Comparison of ENCODE assay signal across 8 cellular contexts in genomic region chr15:31352911-31353811, GRCh38. TPM values are rescaled to one million over a fixed set of nuclear protein-coding genes. Genes with fewer than 3 reads are reported as not detected.
A peak's percentile ranks its signal among the peaks of the same experiment; 100 is the strongest.
DNase-seq lines count a peak whose midpoint lies in the region; ATAC-seq and TF ChIP-seq lines count a peak whose summit lies in the region.

No MANE protein-coding gene starts in this region.

- peak overlapping the region; percentile 81 for H3K4me2 ChIP-seq in DOHH2 (ENCODE audit: low read length)

- peak; percentile 82 for TF ChIP-seq EP300 in stomach (IDR thresholded peaks at IDR 0.05)

- TF ChIP-seq CTCF in DOHH2 (IDR thresholded peaks at IDR 0.05; ENCODE audit: low read depth, low read length, poor library complexity, severe bottlenecking): peak; percentile 24
- TF ChIP-seq CTCF in cardiac fibroblast (IDR thresholded peaks at IDR 0.05; ENCODE audit: low read depth, low read length): no peak
- TF ChIP-seq CTCF in left lung (IDR thresholded peaks at IDR 0.05): no peak
- TF ChIP-seq CTCF in stomach (IDR thresholded peaks at IDR 0.05): no peak

- no peaks in the 10 kb centered on the region for H3K9me3 ChIP-seq in DOHH2 (ENCODE audit: control insufficient read depth, insufficient read depth, low read length)
- H3K9me3 ChIP-seq in SJSA1 (replicated peaks): no peaks in the 10 kb centered on the region
- no peaks in the 10 kb centered on the region for H3K9me3 ChIP-seq in left lung
- H3K9me3 ChIP-seq in stomach: no peaks in the 10 kb centered on the region

- H3K27ac ChIP-seq in DOHH2 (ENCODE audit: low read depth, low read length) (peak overlapping the region; percentile 91), SJSA1 (peak overlapping the region; percentile 81), left lung (peak overlapping the region; percentile 90 to 94), stomach (peak overlapping the region; percentile 84 to 94 (median 87))

- 0 out of 2 replicates have a peak, but pooled peaks cover 5% of the 10 kb centered on the region for H4K20me1 ChIP-seq in DOHH2 (ENCODE audit: control insufficient read depth, insufficient read depth, low read depth, low read length)

- peak; percentile 63 for ATAC-seq in GM19455 (IDR thresholded peaks at IDR 0.05; ENCODE audit: unreplicated experiment)
- peak; percentile 41 for ATAC-seq in HG03469 (IDR thresholded peaks at IDR 0.05; ENCODE audit: unreplicated experiment)
- peak; percentile 70 for ATAC-seq in left lung

- H3K9me2 ChIP-seq in DOHH2 (replicated peaks; ENCODE audit: control insufficient read depth, low read length): no peaks in the 10 kb centered on the region

- H3K36me3 ChIP-seq in DOHH2 (ENCODE audit: control insufficient read depth, low read length): peaks cover 47% of the 10 kb centered on the region
- peaks cover 26% of the 10 kb centered on the region for H3K36me3 ChIP-seq in SJSA1
- H3K36me3 ChIP-seq in left lung: peaks cover 0 to 16% of the 10 kb centered on the region in 2 donors
- H3K36me3 ChIP-seq in stomach: peaks cover 0 to 24% (median 14%) of the 10 kb centered on the region in 4 donors

- H3K79me2 ChIP-seq in DOHH2 (ENCODE audit: control insufficient read depth, low read length): peaks cover 100% of the 10 kb centered on the region

- no peak for TF ChIP-seq POLR2A in stomach (IDR thresholded peaks at IDR 0.05)

- H3F3A ChIP-seq in DOHH2 (ENCODE audit: control insufficient read depth, insufficient read depth): peaks cover 19% of the 10 kb centered on the region

- H3K4me1 ChIP-seq in DOHH2 (ENCODE audit: control insufficient read depth, low read length) (peaks cover 100% of the 10 kb centered on the region), SJSA1 (replicated peaks) (peaks cover 74% of the 10 kb centered on the region), left lung (peaks cover 62 to 99% of the 10 kb centered on the region in 2 donors), stomach (peaks cover 74 to 100% (median 92%) of the 10 kb centered on the region in 4 donors)

- H3K27me3 ChIP-seq in DOHH2 (ENCODE audit: control insufficient read depth, low read length) (no peaks in the 10 kb centered on the region), SJSA1 (replicated peaks) (no peaks in the 10 kb centered on the region), left lung (no peaks in the 10 kb centered on the region), stomach (no peaks in the 10 kb centered on the region)

- 20 to 28% (median 23%) methylated on average over 9 to 14 of the region's 14 CpGs for WGBS in stomach, 5 donors

- DNase-seq in SJSA1 (ENCODE audit: low read depth in 1 of 2, low spot score in 2 of 2) (peak; percentile 87 to 91), cardiac fibroblast (ENCODE audit: low read depth in 2 of 2) (peak; percentile 78 to 93), left lung (peak; percentile 68 to 73), stomach (peak; percentile 67), NCI-H1436 (lab: John Stamatoyannopoulos, UW) (no peak)

- H3K4me3 ChIP-seq in DOHH2 (ENCODE audit: low read length) (peak overlapping the region; percentile 58), SJSA1 (no peak overlapping the region), cardiac fibroblast (replicated peaks in 1 of 2; ENCODE audit: low read depth in 2 of 2, low read length in 2 of 2) (no peak overlapping the region), left lung (peak overlapping the region in 1 of 2 donors; percentile 11), stomach (peak overlapping the region in 1 of 4 donors; percentile 22)

- intact Hi-C loops in left lung (cut with DNase I): no loop called here
- intact Hi-C loops in stomach (cut with DNase I; ENCODE audit: low total_unique reads): no loop called here

RNA-seq across cellular contexts. Expression of gene KLF13, which starts 26.5 kb away (rescaled TPM):
- total RNA-seq in SJSA1 (2014; rRNA removed; shearing (Covaris generic)): 60.4 and 62.4 TPM in 2 replicates
- total RNA-seq in left lung: 100 to 1,000 TPM; 110 to 116 TPM
- total RNA-seq in stomach: 10 to 100 TPM in 4 of 5 donors, 1 to 10 TPM in 1; 9.3 to 74.0 (median 38.8) TPM
- 10 to 100 TPM; 23.0 to 30.7 (median 24.3) TPM for polyA plus RNA-seq in stomach
